8 cellular contexts compared by ENCODE assay signal in the genomic region with DNA sequence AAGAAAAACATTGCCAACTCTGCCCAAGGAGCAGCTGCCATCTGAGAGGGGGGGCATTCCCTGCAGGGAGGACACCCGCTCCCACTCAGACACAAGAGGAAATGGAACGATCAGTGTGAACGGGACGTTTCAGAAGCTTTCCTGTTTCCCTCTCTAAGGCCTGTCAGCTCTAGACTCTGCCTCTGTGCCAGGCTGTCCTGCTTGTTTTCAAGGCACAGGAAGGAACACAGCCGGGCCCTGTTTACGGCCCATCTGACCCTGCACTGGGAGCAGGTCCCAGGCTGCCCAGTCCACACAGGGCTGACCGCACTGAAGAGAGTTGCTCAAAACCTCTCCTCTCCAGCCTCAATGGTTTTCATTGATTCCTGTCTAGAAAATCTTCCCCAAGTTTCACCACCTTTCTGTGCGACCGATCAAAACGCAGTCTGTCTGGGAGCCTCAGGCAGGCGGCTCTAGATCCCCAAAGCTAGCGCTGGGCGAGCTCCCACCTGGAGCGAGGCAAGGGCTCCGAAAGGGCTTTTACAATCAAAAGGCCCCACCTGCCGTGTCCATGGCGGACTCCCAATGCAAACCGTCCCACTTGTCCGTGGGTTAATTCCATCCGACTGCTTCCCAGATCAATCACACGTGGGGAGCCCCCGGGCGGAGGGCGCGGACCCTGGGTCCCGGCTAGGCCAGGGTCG. TPM values are rescaled to one million over a fixed set of nuclear protein-coding genes. Genes with fewer than 3 reads are reported as not detected.
DNase-seq lines count a peak whose midpoint lies in the region; ATAC-seq and TF ChIP-seq lines count a peak whose summit lies in the region.

No MANE protein-coding gene starts in this region.

- TSS peak; percentile 55 for BruUV-seq in PC-3 (replicated peaks; lab: Mats Ljungman, UMichigan)

- intact Hi-C loops in PC-3 (cut with micrococcal nuclease) = loop anchor here (2.0 kb wide), 1 partner anchor 47 kb away; no protein-coding TSS in a partner anchor

- H3K9ac ChIP-seq in DND-41 (ENCODE audit: low read depth, low read length) (peak overlapping the region; percentile 94), PC-3 (ENCODE audit: low read length) (peak overlapping the region; percentile 84)

- H3F3A ChIP-seq in PC-3 (ENCODE audit: low read length, unreplicated experiment) = no peaks in the 10 kb centered on the region

- peak overlapping the region; percentile 73 for H3K4me2 ChIP-seq in DND-41 (ENCODE audit: insufficient read depth, low read length)
- peak overlapping the region; percentile 88 for H3K4me2 ChIP-seq in PC-3 (ENCODE audit: low read length)

- WGBS in mesodermal cell (ENCODE audit: insufficient coverage in 2 of 2), 2 experiments = 80 to 82% methylated on average over 25 to 27 of the region's 27 CpGs
- WGBS in upper lobe of left lung, 2 donors = 24 to 31% methylated on average over 16 to 22 of the region's 27 CpGs

- CTCF ChIA-PET in PC-3 (lab: Charles Lee) = interaction anchor here (0.9 to 2.7 kb wide), 4 partner anchors 11 to 74 kb away, joined by 3 to 21 read pairs (median 6); no protein-coding TSS in a partner anchor

- H4K20me1 ChIP-seq in DND-41 (ENCODE audit: insufficient read depth, low read length) (peaks cover 50% of the 10 kb centered on the region), PC-3 (ENCODE audit: low read length) (peaks cover 17% of the 10 kb centered on the region; the same call in 1 of the 2 replicates)

- H3K27ac ChIP-seq in DND-41 (ENCODE audit: low read length) (peak overlapping the region; percentile 86), PC-3 (ENCODE audit: low read length) (peak overlapping the region; percentile 53), mesodermal cell (ENCODE audit: low read depth, low read length, severe bottlenecking) (peak overlapping the region; percentile 94), upper lobe of left lung (peak overlapping the region; percentile 92 to 97 (median 95))

- no peaks in the 10 kb centered on the region for H3K9me2 ChIP-seq in PC-3 (replicated peaks; ENCODE audit: low read length)

- H3K36me3 ChIP-seq in DND-41 (ENCODE audit: insufficient read depth, low read length) (peaks cover 5% of the 10 kb centered on the region; the same call in 1 of the 2 replicates), PC-3 (ENCODE audit: low read depth, low read length) (no peaks in the 10 kb centered on the region), mesodermal cell (ENCODE audit: control insufficient read depth, insufficient read depth, low read length) (no peaks in the 10 kb centered on the region), upper lobe of left lung (no peaks in the 10 kb centered on the region)

- H3K4me3 ChIP-seq in DND-41 (ENCODE audit: low read depth in 1 of 2, low read length in 2 of 2) (peak overlapping the region; percentile 56 to 64; a peak in 3 of 4 replicates), PC-3 (ENCODE audit: low read length) (peak overlapping the region; percentile 76), mesodermal cell (ENCODE audit: extremely low read depth, insufficient read depth, low read length, poor library complexity, severe bottlenecking) (peak overlapping the region; percentile 50), upper lobe of left lung (peak overlapping the region; percentile 27 to 95 (median 92))

- POLR2A ChIA-PET in PC-3 (lab: Charles Lee; ENCODE audit: unreplicated experiment) = interaction anchor here (0.6 to 1.0 kb wide), 3 partner anchors 11 to 15 kb away, joined by 4 to 7 read pairs (median 4); no protein-coding TSS in a partner anchor

- peak in 1 of 4 donors; percentile 28 for TF ChIP-seq POLR2A in upper lobe of left lung (IDR thresholded peaks at IDR 0.05)

- H3K4me1 ChIP-seq in DND-41 (ENCODE audit: insufficient read depth, low read length) (peaks cover 47% of the 10 kb centered on the region), PC-3 (ENCODE audit: insufficient read depth, low read length) (peaks cover 32% of the 10 kb centered on the region), mesodermal cell (ENCODE audit: control insufficient read depth, insufficient read depth, low read length, poor library complexity, severe bottlenecking) (peaks cover 48% of the 10 kb centered on the region), upper lobe of left lung (peaks cover 56 to 60% (median 57%) of the 10 kb centered on the region in 4 donors)

- H3K27me3 ChIP-seq in DND-41 (ENCODE audit: insufficient read depth, low read length, poor library complexity) = no peaks in the 10 kb centered on the region
- H3K27me3 ChIP-seq in PC-3 (ENCODE audit: low read length) = no peaks in the 10 kb centered on the region
- H3K27me3 ChIP-seq in upper lobe of left lung = no peaks in the 10 kb centered on the region

- TF ChIP-seq EP300 in upper lobe of left lung (IDR thresholded peaks at IDR 0.05) = peak in 2 of 4 donors; percentile 74 to 77

- no peak for TF ChIP-seq CTCF in DND-41 (IDR thresholded peaks at IDR 0.05; ENCODE audit: borderline replicate concordance, extremely low read depth, low read length, poor library complexity, severe bottlenecking)
- TF ChIP-seq CTCF in PC-3 (conservative IDR thresholded peaks at IDR 0.05; ENCODE audit: low read depth, low read length) = no peak
- TF ChIP-seq CTCF in upper lobe of left lung (IDR thresholded peaks at IDR 0.05) = no peak

- DNase-seq in DND-41 (peak; percentile 55), PC-3 (peak; percentile 27), dermis blood vessel endothelial cell (peak; percentile 70), upper lobe of left lung (peak in 1 of 2 donors; percentile 74), AG08395 (ENCODE audit: low spot score) (no peak), hepatic stellate cell (ENCODE audit: low spot score) (no peak)

- no peaks in the 10 kb centered on the region for H3K9me3 ChIP-seq in DND-41 (ENCODE audit: insufficient read depth, low read length, severe bottlenecking)
- no peaks in the 10 kb centered on the region for H3K9me3 ChIP-seq in PC-3 (ENCODE audit: low read length)
- H3K9me3 ChIP-seq in mesodermal cell (ENCODE audit: control insufficient read depth, low read length) = no peaks in the 10 kb centered on the region
- no peaks in the 10 kb centered on the region for H3K9me3 ChIP-seq in upper lobe of left lung

- H3K79me2 ChIP-seq in DND-41 (ENCODE audit: insufficient read depth, low read length) (peaks cover 74% of the 10 kb centered on the region), PC-3 (ENCODE audit: low read length) (peaks cover 64% of the 10 kb centered on the region)

- H2AFZ ChIP-seq in DND-41 (ENCODE audit: low read depth, low read length) (no peak overlapping the region), PC-3 (ENCODE audit: low read length) (no peak overlapping the region)

- ATAC-seq in DND-41 (ENCODE audit: insufficient read depth, low read depth) = peak; percentile 20
- ATAC-seq in PC-3 = peak; percentile 14
- peak in 1 of 2 donors; percentile 57 for ATAC-seq in upper lobe of left lung (ENCODE audit: low FRiP score in 2 of 2)
- no peak for ATAC-seq in GM19324 (IDR thresholded peaks at IDR 0.05; ENCODE audit: low FRiP score, unreplicated experiment)

RNA-seq across cellular contexts. Expression of a gene that starts 1.5 kb away (rescaled TPM):
- 180 and 251 TPM in 2 replicates for total RNA-seq in PC-3 (2014; rRNA removed)
- total RNA-seq in dermis blood vessel endothelial cell = 354 and 766 TPM in 2 replicates
- 99.8 TPM for polyA plus RNA-seq in mesodermal cell (2013, experiment 1 of 2)
- polyA plus RNA-seq in mesodermal cell (2013, experiment 2 of 2) = 78.4 TPM
- total RNA-seq in upper lobe of left lung = 100 to 1,000 TPM; 107 to 535 (median 239) TPM

RNA-seq across cellular contexts. Expression of a gene that starts 20.1 kb away (rescaled TPM):
- 43.0 and 76.6 TPM in 2 replicates for total RNA-seq in PC-3 (2014; rRNA removed)
- total RNA-seq in dermis blood vessel endothelial cell = 5.8 and 22.2 TPM in 2 replicates
- 23.4 TPM for polyA plus RNA-seq in mesodermal cell (2013, experiment 1 of 2)
- 24.0 TPM for polyA plus RNA-seq in mesodermal cell (2013, experiment 2 of 2)
- 1 to 10 TPM in 5 of 6 donors, not detected in 1; 2.3 to 4.7 (median 3.5) TPM for total RNA-seq in upper lobe of left lung

RNA-seq across cellular contexts. Expression of a gene that starts 28.2 kb away (rescaled TPM):
- total RNA-seq in PC-3 (2014; rRNA removed) = 346 and 350 TPM in 2 replicates
- 100 and 138 TPM in 2 replicates for total RNA-seq in dermis blood vessel endothelial cell
- 112 TPM for polyA plus RNA-seq in mesodermal cell (2013, experiment 1 of 2)
- polyA plus RNA-seq in mesodermal cell (2013, experiment 2 of 2) = 94.0 TPM
- 100 to 1,000 TPM in 4 of 6 donors, 10 to 100 TPM in 2; 76.5 to 147 (median 124) TPM for total RNA-seq in upper lobe of left lung

Comparison
In these comparisons a context has a peak if more than half of its experiments do, and no peak if none do; other contexts are left out.
1. DNase-seq: peak in DND-41 (single experiment), PC-3 (single experiment) and dermis blood vessel endothelial cell (single experiment); none in AG08395 (single experiment) and hepatic stellate cell (single experiment).
2. Peak in every context shown above with its lines, with median percentiles within 50 percentile points of each other: H3K27ac ChIP-seq and H3K4me3 ChIP-seq.